ENCODE assay signal across 16 cellular contexts in genomic region chr14:37590096-37590809, GRCh38. TPM values are rescaled to one million over a fixed set of nuclear protein-coding genes. Genes with fewer than 3 reads are reported as not detected.
A peak's percentile ranks its signal among the peaks of the same experiment; 100 is the strongest.
DNase-seq lines count a peak whose midpoint lies in the region; ATAC-seq and TF ChIP-seq lines count a peak whose summit lies in the region.
"Had no signal": no experiment of that assay in that cellular context is flagged by ENCODE, and none has a peak within 500 bp of the region (broad histone marks: within the 10 kb centered on the region; RNA-seq: fewer than 3 reads in every experiment).

No MANE protein-coding gene starts in this region.

- whole genome bisulfite sequencing in heart left ventricle, 4 donors = 10 to 15% (median 12%) methylated on average over 5 of the region's 5 CpGs
- WGBS in adrenal gland, 4 donors = 25 to 30% (median 28%) methylated on average over 5 of the region's 5 CpGs

- no peaks in the 10 kb centered on the region for H3K9me3 ChIP-seq in mucosa of stomach (ENCODE audit: control insufficient read depth, low read length)
- no peaks in the 10 kb centered on the region for H3K9me3 ChIP-seq in heart left ventricle
- H3K9me3 ChIP-seq in adrenal gland (replicated peaks in 1 of 3) = peaks cover 0 to 6% (median 0%) of the 10 kb centered on the region in 3 donors

- no peak for ATAC-seq in heart left ventricle
- ATAC-seq: left cardiac atrium; naive thymus-derived CD8-positive, alpha-beta T cell had no signal

- TF ChIP-seq POLR2A in heart left ventricle (IDR thresholded peaks at IDR 0.05) (no peak), adrenal gland (IDR thresholded peaks at IDR 0.05) (no peak)

- no peak for TF ChIP-seq CTCF in LNCaP clone FGC (IDR thresholded peaks at IDR 0.05; ENCODE audit: control insufficient read depth, extremely low read depth, insufficient read depth)
- TF ChIP-seq CTCF in heart left ventricle (IDR thresholded peaks at IDR 0.05) = no peak
- no peak for TF ChIP-seq CTCF in coronary artery (IDR thresholded peaks at IDR 0.05)
- no peak for TF ChIP-seq CTCF in adrenal gland (IDR thresholded peaks at IDR 0.05)

- peak overlapping the region; percentile 95 for H3K9ac ChIP-seq in mucosa of stomach (ENCODE audit: low read length)
- H3K9ac ChIP-seq: BLaER1 treated with 17β-estradiol and CSF1 and Interleukin-3, amounts not matched to agents 10 nM and 100 nM had no signal

- peak overlapping the region; percentile 69 for H3K4me3 ChIP-seq in LNCaP clone FGC (ENCODE audit: low read depth, low read length)
- peak overlapping the region; percentile 76 for H3K4me3 ChIP-seq in mucosa of stomach (ENCODE audit: low read length)
- H3K4me3 ChIP-seq in heart left ventricle = no peak overlapping the region
- H3K4me3 ChIP-seq in coronary artery = no peak overlapping the region
- H3K4me3 ChIP-seq in adrenal gland = no peak overlapping the region
- H3K4me3 ChIP-seq: BLaER1 treated with 17β-estradiol and CSF1 and Interleukin-3, amounts not matched to agents 10 nM and 100 nM had no signal

- H3K36me3 ChIP-seq in mucosa of stomach (ENCODE audit: control insufficient read depth, insufficient read depth, low read length) (no peaks in the 10 kb centered on the region), heart left ventricle (no peaks in the 10 kb centered on the region), adrenal gland (replicated peaks in 1 of 2) (no peaks in the 10 kb centered on the region)
- H3K36me3 ChIP-seq: BLaER1 treated with 17β-estradiol and CSF1 and Interleukin-3, amounts not matched to agents 10 nM and 100 nM had no signal

- DNase-seq in DMS153 treated with DMSO at 0.1 percent for 48 hours (lab: John Stamatoyannopoulos, UW; ENCODE audit: unreplicated experiment) (peak; percentile 73), LNCaP clone FGC (ENCODE audit: low read depth) (no peak), SHP77 treated with DMSO at 0.1 percent for 48 hours (lab: John Stamatoyannopoulos, UW) (peak; percentile 68), heart left ventricle (no peak), NOMO-1 treated with DMSO at 0.1 percent for 48 hours (lab: John Stamatoyannopoulos, UW; ENCODE audit: unreplicated experiment) (no peak), coronary artery (ENCODE audit: low spot score) (no peak), adrenal gland (no peak)
- DNase-seq: activated B cell treated with CpG ODN at 0.5 μM for 24 hours; GDM1; GOT3; left cardiac atrium; naive thymus-derived CD8-positive, alpha-beta T cell; NCI-H1436; SW 1271 had no signal

- H3K27me3 ChIP-seq in mucosa of stomach (ENCODE audit: control insufficient read depth, insufficient read depth, low read length) = peaks cover 30% of the 10 kb centered on the region
- H3K27me3 ChIP-seq in heart left ventricle = peaks cover 76 to 98% (median 95%) of the 10 kb centered on the region in 9 donors
- peaks cover 85% of the 10 kb centered on the region for H3K27me3 ChIP-seq in adrenal gland
- H3K27me3 ChIP-seq: BLaER1 treated with 17β-estradiol and CSF1 and Interleukin-3, amounts not matched to agents 10 nM and 100 nM had no signal

- H3K27ac ChIP-seq in heart left ventricle (no peak overlapping the region), coronary artery (no peak overlapping the region), adrenal gland (no peak overlapping the region)
- H3K27ac ChIP-seq: BLaER1 treated with 17β-estradiol and CSF1 and Interleukin-3, amounts not matched to agents 10 nM and 100 nM had no signal

- peaks cover 6% of the 10 kb centered on the region for H3K4me1 ChIP-seq in mucosa of stomach (ENCODE audit: control insufficient read depth, insufficient read depth, low read length)
- H3K4me1 ChIP-seq in heart left ventricle = peaks cover 0 to 38% (median 6%) of the 10 kb centered on the region in 12 donors
- peaks cover under 1 to 1% of the 10 kb centered on the region in 2 donors for H3K4me1 ChIP-seq in adrenal gland (replicated peaks in 1 of 2)
- H3K4me1 ChIP-seq: BLaER1 treated with 17β-estradiol and CSF1 and Interleukin-3, amounts not matched to agents 10 nM and 100 nM had no signal

- intact Hi-C loops in heart left ventricle (cut with DNase I) = loop anchor here in 4 of 10 donors (10.0 kb wide), 2 partner anchors 345 to 925 kb away; partner anchors contain the start of gene PAX9 (in 2 of the 4)
- intact Hi-C loops in adrenal gland (cut with DNase I) = loop anchor here (5.0 to 10.0 kb wide), 2 partner anchors 343 to 345 kb away; no protein-coding TSS in a partner anchor

RNA-seq across cellular contexts. Expression of gene FOXA1, which starts 4.8 kb away (rescaled TPM):
- total RNA-seq in heart left ventricle (not detected), adrenal gland (1 to 10 TPM in 2 of 8 donors, under 1 TPM in 5, not detected in 1; 0.13 to 3.0 (median 0.63) TPM)
- polyA plus RNA-seq in heart left ventricle (not detected), adrenal gland (under 1 TPM; 0.03 to 0.15 (median 0.08) TPM)
- total RNA-seq: activated B cell treated with CpG ODN at 0.5 μM for 24 hours; left cardiac atrium; naive thymus-derived CD8-positive, alpha-beta T cell had no signal
- polyA plus RNA-seq: naive thymus-derived CD8-positive, alpha-beta T cell had no signal

RNA-seq across cellular contexts. Expression of gene TTC6, which starts 5.2 kb away (rescaled TPM):
- total RNA-seq in heart left ventricle (not detected), adrenal gland (not detected)
- polyA plus RNA-seq in heart left ventricle (not detected), adrenal gland (not detected)
- total RNA-seq: activated B cell treated with CpG ODN at 0.5 μM for 24 hours; left cardiac atrium; naive thymus-derived CD8-positive, alpha-beta T cell had no signal
- polyA plus RNA-seq: naive thymus-derived CD8-positive, alpha-beta T cell had no signal

Comparison
In these comparisons a context has a peak if more than half of its experiments do, and no peak if none do; other contexts are left out.
1. DNase-seq: peak in DMS153 treated with DMSO at 0.1 percent for 48 hours (single experiment) and SHP77 treated with DMSO at 0.1 percent for 48 hours (single experiment); none in LNCaP clone FGC (single experiment), heart left ventricle (0 of 5), NOMO-1 treated with DMSO at 0.1 percent for 48 hours (single experiment), coronary artery (single experiment) and adrenal gland (0 of 7).
2. H3K4me3 ChIP-seq: peak in LNCaP clone FGC (single experiment) and mucosa of stomach (single experiment); none in heart left ventricle (0 of 12), coronary artery (single experiment) and adrenal gland (0 of 4).